Comparison of ENCODE assay signal across 32 cellular contexts in genomic region chr17:39530513-39530912, GRCh38.
"Had no signal": no experiment of that assay in that cellular context is flagged by ENCODE, and none has a peak within 500 bp of the region (broad histone marks: within the 10 kb centered on the region; RNA-seq: fewer than 3 reads in every experiment).

No MANE protein-coding gene starts in this region.

- H3K4me3 ChIP-seq: adrenal gland, body of pancreas, esophagus muscularis mucosa, gastrocnemius medialis had no signal

- ATAC-seq: activated CD4-positive, CD25-positive, alpha-beta regulatory T cell treated with anti-CD3 and anti-CD28 coated beads, Interleukin-2, amount 50 U/mL, for 24 hours; activated CD8-positive, alpha-beta memory T cell treated with anti-CD3 and anti-CD28 coated beads, Interleukin-2, amount 10 ng/mL, durations not matched to agents 7 days and 5 days; activated CD8-positive, alpha-beta T cell treated with anti-CD3 and anti-CD28 coated beads, Interleukin-2, amount 10 ng/mL, durations not matched to agents 7 days and 5 days; activated naive CD8-positive, alpha-beta T cell treated with anti-CD3 and anti-CD28 coated beads, Interleukin-2, amount 50 U/mL, for 24 hours; body of pancreas; foreskin keratinocyte; gastrocnemius medialis; T-helper 17 cell had no signal

- H3K27me3 ChIP-seq: adrenal gland, body of pancreas, esophagus muscularis mucosa, foreskin keratinocyte, gastrocnemius medialis had no signal

- DNase-seq: activated B cell treated with CpG ODN at 0.5 μM for 24 hours; activated CD4-positive, alpha-beta memory T cell treated with anti-CD3 and anti-CD28 coated beads for 36 hours; activated CD4-positive, alpha-beta T cell treated with anti-CD3 and anti-CD28 coated beads, Interleukin-2, amount 10 ng/mL, durations not matched to agents 24 days and 14 days; activated CD8-positive, alpha-beta memory T cell treated with anti-CD3 and anti-CD28 coated beads, Interleukin-2, amount 10 ng/mL, durations not matched to agents 7 days and 5 days; activated CD8-positive, alpha-beta memory T cell treated with anti-CD3 and anti-CD28 coated beads, Interleukin-2, amount 50 U/mL, for 4 hours; activated CD8-positive, alpha-beta T cell treated with anti-CD3 and anti-CD28 coated beads, Interleukin-2, amount 10 ng/mL, durations not matched to agents 7 days and 5 days; activated effector memory CD4-positive, alpha-beta T cell treated with anti-CD3 and anti-CD28 coated beads, Interleukin-2, amount 50 U/mL, for 16 hours; activated naive CD4-positive, alpha-beta T cell treated with anti-CD3 and anti-CD28 coated beads for 36 hours; activated naive CD8-positive, alpha-beta T cell treated with anti-CD3 and anti-CD28 coated beads for 36 hours; activated naive CD8-positive, alpha-beta T cell treated with anti-CD3 and anti-CD28 coated beads, Interleukin-2, amount 50 U/mL, for 24 hours; activated T-cell treated with anti-CD3 and anti-CD28 coated beads, Interleukin-2, amount 50 U/mL, for 1 hour; activated T-cell treated with anti-CD3 and anti-CD28 coated beads, Interleukin-2, amount 50 U/mL, for 48 hours; adrenal gland; amygdala; aorta; body of pancreas; caudate nucleus; cortex of kidney; effector CD8-positive, alpha-beta T cell; foreskin keratinocyte; gastrocnemius medialis; glutamatergic neuron; T-helper 1 cell; T-helper 17 cell; T1000; WERI-Rb-1 had no signal

- H3K4me3 Mint-ChIP-seq: activated B cell treated with CpG ODN at 0.5 μM for 24 hours; activated CD4-positive, alpha-beta memory T cell treated with anti-CD3 and anti-CD28 coated beads for 36 hours; activated CD4-positive, alpha-beta T cell treated with anti-CD3 and anti-CD28 coated beads, Interleukin-2, amount 10 ng/mL, durations not matched to agents 24 days and 14 days; activated CD8-positive, alpha-beta memory T cell treated with anti-CD3 and anti-CD28 coated beads, Interleukin-2, amount 10 ng/mL, durations not matched to agents 7 days and 5 days; activated CD8-positive, alpha-beta T cell treated with anti-CD3 and anti-CD28 coated beads, Interleukin-2, amount 10 ng/mL, durations not matched to agents 7 days and 5 days; activated naive CD4-positive, alpha-beta T cell treated with anti-CD3 and anti-CD28 coated beads for 36 hours; activated naive CD4-positive, alpha-beta T cell treated with anti-CD3 and anti-CD28 coated beads, Interleukin-2, amount 50 U/mL, for 24 hours; activated naive CD8-positive, alpha-beta T cell treated with anti-CD3 and anti-CD28 coated beads for 36 hours; activated naive CD8-positive, alpha-beta T cell treated with anti-CD3 and anti-CD28 coated beads, Interleukin-2, amount 50 U/mL, for 24 hours; activated T-helper 1 cell treated with anti-CD3 and anti-CD28 coated beads, Interleukin-12 subunit alpha, Interleukin-12 subunit beta, Interleukin-2, Interleukin-4 antibody, amounts not matched to agents 30 ng/mL and 10 ng/mL and 1 ng/mL, durations not matched to agents 14 hours and 24 hours and 36 hours; T-helper 17 cell; T-helper 2 cell treated with Interferon-gamma antibody and Interleukin-4, amounts not matched to agents 5 μg/mL and 100 μg/mL, for 36 hours had no signal

- H3K27ac Mint-ChIP-seq: activated CD4-positive, alpha-beta memory T cell treated with anti-CD3 and anti-CD28 coated beads for 36 hours; activated CD4-positive, alpha-beta T cell treated with anti-CD3 and anti-CD28 coated beads, Interleukin-2, amount 10 ng/mL, durations not matched to agents 24 days and 14 days; activated CD8-positive, alpha-beta memory T cell treated with anti-CD3 and anti-CD28 coated beads, Interleukin-2, amount 10 ng/mL, durations not matched to agents 7 days and 5 days; activated CD8-positive, alpha-beta T cell treated with anti-CD3 and anti-CD28 coated beads, Interleukin-2, amount 10 ng/mL, durations not matched to agents 7 days and 5 days; activated naive CD4-positive, alpha-beta T cell treated with anti-CD3 and anti-CD28 coated beads for 36 hours; activated naive CD4-positive, alpha-beta T cell treated with anti-CD3 and anti-CD28 coated beads, Interleukin-2, amount 50 U/mL, for 24 hours; activated naive CD8-positive, alpha-beta T cell treated with anti-CD3 and anti-CD28 coated beads for 36 hours; activated naive CD8-positive, alpha-beta T cell treated with anti-CD3 and anti-CD28 coated beads, Interleukin-2, amount 50 U/mL, for 24 hours; activated T-helper 1 cell treated with anti-CD3 and anti-CD28 coated beads, Interleukin-12 subunit alpha, Interleukin-12 subunit beta, Interleukin-2, Interleukin-4 antibody, amounts not matched to agents 30 ng/mL and 10 ng/mL and 1 ng/mL, durations not matched to agents 14 hours and 24 hours and 36 hours; activated T-helper 2 cell treated with anti-CD3 and anti-CD28 coated beads, Interferon-gamma antibody, Interleukin-2, Interleukin-4, amounts not matched to agents 10 μg/mL and 5 μg/mL and 100 μg/mL, durations not matched to agents 14 hours and 24 hours and 36 hours; T-helper 2 cell treated with Interferon-gamma antibody and Interleukin-4, amounts not matched to agents 5 μg/mL and 100 μg/mL, for 36 hours had no signal

- H3K9me3 ChIP-seq: adrenal gland, body of pancreas, esophagus muscularis mucosa, gastrocnemius medialis had no signal

- H3K4me1 Mint-ChIP-seq: activated naive CD8-positive, alpha-beta T cell treated with anti-CD3 and anti-CD28 coated beads for 36 hours had no signal

- H3K27ac ChIP-seq: adrenal gland, body of pancreas, esophagus muscularis mucosa, foreskin keratinocyte, gastrocnemius medialis, WERI-Rb-1 had no signal

- H3K9me3 Mint-ChIP-seq: activated B cell treated with CpG ODN at 0.5 μM for 24 hours; activated CD4-positive, alpha-beta memory T cell treated with anti-CD3 and anti-CD28 coated beads for 36 hours; activated CD4-positive, alpha-beta T cell treated with anti-CD3 and anti-CD28 coated beads, Interleukin-2, amount 10 ng/mL, durations not matched to agents 24 days and 14 days; activated naive CD4-positive, alpha-beta T cell treated with anti-CD3 and anti-CD28 coated beads for 36 hours; activated naive CD4-positive, alpha-beta T cell treated with anti-CD3 and anti-CD28 coated beads, Interleukin-2, amount 50 U/mL, for 24 hours; activated naive CD8-positive, alpha-beta T cell treated with anti-CD3 and anti-CD28 coated beads for 36 hours; activated naive CD8-positive, alpha-beta T cell treated with anti-CD3 and anti-CD28 coated beads, Interleukin-2, amount 50 U/mL, for 24 hours; activated T-helper 1 cell treated with anti-CD3 and anti-CD28 coated beads, Interleukin-12 subunit alpha, Interleukin-12 subunit beta, Interleukin-2, Interleukin-4 antibody, amounts not matched to agents 30 ng/mL and 10 ng/mL and 1 ng/mL, durations not matched to agents 14 hours and 24 hours and 36 hours; activated T-helper 2 cell treated with anti-CD3 and anti-CD28 coated beads, Interferon-gamma antibody, Interleukin-2, Interleukin-4, amounts not matched to agents 10 μg/mL and 5 μg/mL and 100 μg/mL, durations not matched to agents 14 hours and 24 hours and 36 hours; T-helper 2 cell treated with Interferon-gamma antibody and Interleukin-4, amounts not matched to agents 5 μg/mL and 100 μg/mL, for 36 hours had no signal

- H3K4me1 ChIP-seq: body of pancreas, foreskin keratinocyte, gastrocnemius medialis had no signal

- H3K27me3 Mint-ChIP-seq: activated B cell treated with CpG ODN at 0.5 μM for 24 hours; activated CD4-positive, alpha-beta memory T cell treated with anti-CD3 and anti-CD28 coated beads for 36 hours; activated CD4-positive, alpha-beta T cell treated with anti-CD3 and anti-CD28 coated beads, Interleukin-2, amount 10 ng/mL, durations not matched to agents 24 days and 14 days; activated CD8-positive, alpha-beta memory T cell treated with anti-CD3 and anti-CD28 coated beads, Interleukin-2, amount 10 ng/mL, durations not matched to agents 7 days and 5 days; activated naive CD4-positive, alpha-beta T cell treated with anti-CD3 and anti-CD28 coated beads, Interleukin-2, amount 50 U/mL, for 24 hours; activated naive CD8-positive, alpha-beta T cell treated with anti-CD3 and anti-CD28 coated beads for 36 hours; activated naive CD8-positive, alpha-beta T cell treated with anti-CD3 and anti-CD28 coated beads, Interleukin-2, amount 50 U/mL, for 24 hours; T-helper 17 cell had no signal
